ENCODE assay signal across 25 cellular contexts in genomic region chr7:150524018-150524417, GRCh38. TPM values are rescaled to one million over a fixed set of nuclear protein-coding genes. Genes with fewer than 3 reads are reported as not detected.
DNase-seq lines count a peak whose midpoint lies in the region; ATAC-seq and TF ChIP-seq lines count a peak whose summit lies in the region.
"Had no signal": no experiment of that assay in that cellular context is flagged by ENCODE, and none has a peak within 500 bp of the region (broad histone marks: within the 10 kb centered on the region; RNA-seq: fewer than 3 reads in every experiment).

No MANE protein-coding gene starts in this region.

- TF ChIP-seq CTCF in type B pancreatic cell (conservative IDR thresholded peaks at IDR 0.05) (no peak), nephron progenitor cell (IDR thresholded peaks at IDR 0.05) (no peak)

- DNase-seq in activated CD4-positive, alpha-beta T cell treated with anti-CD3 and anti-CD28 coated beads for 48 hours = peak; percentile 40
- no peak for DNase-seq in activated CD4-positive, alpha-beta T cell treated with anti-CD3 and anti-CD28 coated beads, Interleukin-2, amount 50 U/mL, for 4 hours
- DNase-seq in stimulated activated CD4-positive, alpha-beta T cell treated with anti-CD3 and anti-CD28 coated beads, Interleukin-1b, Interleukin-23, amount 100 ng/mL, for 48 hours = peak; percentile 39
- no peak for DNase-seq in stimulated activated CD4-positive, alpha-beta T cell treated with anti-CD3 and anti-CD28 coated beads, Interleukin-2, amount 100 ng/mL, for 48 hours
- no peak for DNase-seq in effector memory CD8-positive, alpha-beta T cell
- DNase-seq in type B pancreatic cell (ENCODE audit: extremely low spot score, unreplicated experiment) (no peak), nephron progenitor cell (no peak)
- DNase-seq: activated CD4-positive, alpha-beta T cell treated with anti-CD3 and anti-CD28 coated beads, Interleukin-2, amount 50 U/mL, for 48 hours; central memory CD4-positive, alpha-beta T cell; DMS 273 treated with DMSO at 0.1 percent for 48 hours; esophagus squamous epithelium; foreskin melanocyte; H9; heart right ventricle; NCI-H1092 treated with DMSO at 0.1 percent for 48 hours; NCI-H187; NCI-H2171 treated with DMSO at 0.1 percent for 48 hours; NCI-H510A treated with DMSO at 0.1 percent for 48 hours; SK-N-SH; stimulated activated naive CD4-positive, alpha-beta T cell treated with Interleukin-2 at 50 U/mL for 16 hours had no signal

- no peak overlapping the region for H3K4me3 Mint-ChIP-seq in effector memory CD8-positive, alpha-beta T cell
- H3K4me3 Mint-ChIP-seq in type B pancreatic cell (no peak overlapping the region), nephron progenitor cell (no peak overlapping the region)
- H3K4me3 Mint-ChIP-seq: dendritic cell treated with granulocyte-macrophage colony-stimulating factor and Interleukin-4, amounts not matched to agents 40 ng/mL and 50 ng/mL, for 4 days had no signal

- H3K9me3 Mint-ChIP-seq in effector memory CD8-positive, alpha-beta T cell = peaks cover 10 to 18% of the 10 kb centered on the region in 2 donors
- H3K9me3 Mint-ChIP-seq in type B pancreatic cell (no peaks in the 10 kb centered on the region), nephron progenitor cell (peaks cover 14% of the 10 kb centered on the region)

- peak overlapping the region in 1 of 2 donors; percentile 8 for H3K27ac Mint-ChIP-seq in effector memory CD8-positive, alpha-beta T cell
- H3K27ac Mint-ChIP-seq in type B pancreatic cell (no peak overlapping the region), nephron progenitor cell (no peak overlapping the region)
- H3K27ac Mint-ChIP-seq: dendritic cell treated with granulocyte-macrophage colony-stimulating factor and Interleukin-4, amounts not matched to agents 40 ng/mL and 50 ng/mL, for 4 days had no signal

- H3K4me1 Mint-ChIP-seq in effector memory CD8-positive, alpha-beta T cell (ENCODE audit: low read depth in 2 of 2) = peaks cover 23 to 34% of the 10 kb centered on the region in 2 donors
- H3K4me1 Mint-ChIP-seq in type B pancreatic cell (ENCODE audit: unreplicated experiment) (no peaks in the 10 kb centered on the region), nephron progenitor cell (no peaks in the 10 kb centered on the region)

- H3K27me3 Mint-ChIP-seq in effector memory CD8-positive, alpha-beta T cell = no peaks in the 10 kb centered on the region
- H3K27me3 Mint-ChIP-seq in type B pancreatic cell (peaks cover 12% of the 10 kb centered on the region), nephron progenitor cell (ENCODE audit: low read depth, poor library complexity) (peaks cover 3% of the 10 kb centered on the region)
- H3K27me3 Mint-ChIP-seq: dendritic cell treated with granulocyte-macrophage colony-stimulating factor and Interleukin-4, amounts not matched to agents 40 ng/mL and 50 ng/mL, for 4 days had no signal

- ATAC-seq in effector memory CD8-positive, alpha-beta T cell (replicated peaks) = peak; percentile 51
- no peak for ATAC-seq in HG03039 (IDR thresholded peaks at IDR 0.05; ENCODE audit: unreplicated experiment)
- ATAC-seq: heart right ventricle, sciatic nerve had no signal

- H3K36me3 Mint-ChIP-seq in effector memory CD8-positive, alpha-beta T cell (ENCODE audit: insufficient read depth) = peaks cover 41% of the 10 kb centered on the region
- H3K36me3 Mint-ChIP-seq in type B pancreatic cell (no peaks in the 10 kb centered on the region), nephron progenitor cell (ENCODE audit: low read depth) (no peaks in the 10 kb centered on the region)

RNA-seq across cellular contexts. Expression of gene GIMAP7, which starts 9.3 kb away (rescaled TPM):
- total RNA-seq in type B pancreatic cell (ENCODE audit: low replicate concordance) = not detected in 2 replicates
- total RNA-seq: A172, H9, M059J had no signal

RNA-seq across cellular contexts. Expression of gene GIMAP4, which starts 43.2 kb away (rescaled TPM):
- not detected in 2 replicates for total RNA-seq in type B pancreatic cell (ENCODE audit: low replicate concordance)
- total RNA-seq: A172, H9, M059J had no signal

Comparison
In these comparisons a context has a peak if more than half of its experiments do, and no peak if none do; other contexts are left out.
1. DNase-seq: peak in activated CD4-positive, alpha-beta T cell treated with anti-CD3 and anti-CD28 coated beads for 48 hours (single experiment) and stimulated activated CD4-positive, alpha-beta T cell treated with anti-CD3 and anti-CD28 coated beads, Interleukin-1b, Interleukin-23, amount 100 ng/mL, for 48 hours (single experiment); none in activated CD4-positive, alpha-beta T cell treated with anti-CD3 and anti-CD28 coated beads, Interleukin-2, amount 50 U/mL, for 4 hours (0 of 2), stimulated activated CD4-positive, alpha-beta T cell treated with anti-CD3 and anti-CD28 coated beads, Interleukin-2, amount 100 ng/mL, for 48 hours (0 of 2), effector memory CD8-positive, alpha-beta T cell (0 of 3), type B pancreatic cell (single experiment) and nephron progenitor cell (single experiment).